ENCODE assay signal across 8 cellular contexts in genomic region chr21:36150192-36150711, GRCh38. TPM values are rescaled to one million over a fixed set of nuclear protein-coding genes. Genes with fewer than 3 reads are reported as not detected.
DNase-seq lines count a peak whose midpoint lies in the region; ATAC-seq and TF ChIP-seq lines count a peak whose summit lies in the region.

No MANE protein-coding gene starts in this region.

- H3K27me3 ChIP-seq in naive thymus-derived CD4-positive, alpha-beta T cell (ENCODE audit: control insufficient read depth in 2 of 2, insufficient read depth in 2 of 2, low read length in 2 of 2) = no peaks in the 10 kb centered on the region
- H3K27me3 ChIP-seq in HAP-1 (ENCODE audit: low read depth) = no peaks in the 10 kb centered on the region

- peak overlapping the region; percentile 40 to 91 (median 84) for H3K27ac Mint-ChIP-seq in naive thymus-derived CD4-positive, alpha-beta T cell

- H3K36me3 ChIP-seq in naive thymus-derived CD4-positive, alpha-beta T cell (ENCODE audit: control insufficient read depth in 2 of 3, insufficient read depth in 3 of 3, low read length in 3 of 3) = no peaks in the 10 kb centered on the region
- H3K36me3 ChIP-seq in HAP-1 (replicated peaks) = no peaks in the 10 kb centered on the region

- peak; percentile 82 for TF ChIP-seq POLR2A in NB4 (IDR thresholded peaks at IDR 0.05; ENCODE audit: extremely low read depth, insufficient read length)

- intact Hi-C loops in naive thymus-derived CD4-positive, alpha-beta T cell (cut with micrococcal nuclease) = loop anchor here in 1 of 2 donors (5.0 kb wide), 1 partner anchor 37 kb away; no protein-coding TSS in a partner anchor

- peaks cover 18 to 35% of the 10 kb centered on the region in 2 donors for H3K4me1 ChIP-seq in naive thymus-derived CD4-positive, alpha-beta T cell (ENCODE audit: control insufficient read depth in 2 of 2, insufficient read depth in 2 of 2, low read length in 2 of 2)
- H3K4me1 ChIP-seq in HAP-1 = no peaks in the 10 kb centered on the region

- CTCF ChIA-PET in naive thymus-derived CD4-positive, alpha-beta T cell (lab: Charles Lee) = interaction anchor here (0.6 to 3.7 kb wide), 12 partner anchors 9 to 194 kb away, joined by 3 to 26 read pairs (median 4); no protein-coding TSS in a partner anchor

- ATAC-seq in GM19043 (IDR thresholded peaks at IDR 0.05; ENCODE audit: low read depth, unreplicated experiment) = peak; percentile 75
- peak; percentile 77 for ATAC-seq in naive thymus-derived CD4-positive, alpha-beta T cell

- H3K9me3 Mint-ChIP-seq in naive thymus-derived CD4-positive, alpha-beta T cell = no peaks in the 10 kb centered on the region

- in situ Hi-C loops in HAP-1 (cut with MboI; ENCODE audit: low sequenced_read_pairs) = no loop called here

- DNase-seq in AG08395 (ENCODE audit: low spot score) = peak; percentile 63
- DNase-seq in NB4 (ENCODE audit: low read depth) = peak; percentile 94
- DNase-seq in caudate nucleus (lab: John Stamatoyannopoulos, UW) = peak in 15 of 61 donors; percentile 12 to 50 (median 20)
- no peak for DNase-seq in naive thymus-derived CD4-positive, alpha-beta T cell
- no peak for DNase-seq in activated gamma-delta T cell (lab: John Stamatoyannopoulos, UW)
- no peak for DNase-seq in HAP-1 (ENCODE audit: low spot score in 2 of 2)
- no peak for DNase-seq in NCI-H1092 treated with DMSO at 0.1 percent for 48 hours (lab: John Stamatoyannopoulos, UW)

- no peaks in the 10 kb centered on the region for H3K9me3 ChIP-seq in naive thymus-derived CD4-positive, alpha-beta T cell (ENCODE audit: control insufficient read depth in 2 of 3, low read length in 3 of 3)
- H3K9me3 ChIP-seq in HAP-1 = no peaks in the 10 kb centered on the region

- H3K27ac ChIP-seq in caudate nucleus (ENCODE audit: low read depth, low read length) = peak overlapping the region; percentile 76
- peak overlapping the region; percentile 18 for H3K27ac ChIP-seq in naive thymus-derived CD4-positive, alpha-beta T cell (ENCODE audit: low read depth, low read length)

- H3K4me3 Mint-ChIP-seq in naive thymus-derived CD4-positive, alpha-beta T cell = peak overlapping the region in 7 of 10 donors; percentile 26 to 75 (median 64)

- H3K4me1 Mint-ChIP-seq in naive thymus-derived CD4-positive, alpha-beta T cell = peaks cover 23 to 59% (median 51%) of the 10 kb centered on the region in 7 donors

- H3K27me3 Mint-ChIP-seq in naive thymus-derived CD4-positive, alpha-beta T cell = peaks cover 0 to 9% (median 0%) of the 10 kb centered on the region in 5 donors

- POLR2A ChIA-PET in naive thymus-derived CD4-positive, alpha-beta T cell (lab: Charles Lee) = interaction anchor here (0.8 to 1.8 kb wide), 4 partner anchors 9 to 71 kb away, joined by 3 to 8 read pairs (median 4); no protein-coding TSS in a partner anchor

- H3K36me3 Mint-ChIP-seq in naive thymus-derived CD4-positive, alpha-beta T cell = peaks cover 0 to 18% (median 8%) of the 10 kb centered on the region in 5 donors

- no peak for TF ChIP-seq CTCF in NB4 (IDR thresholded peaks at IDR 0.05; ENCODE audit: low read depth, low read length)

- H3K4me3 ChIP-seq in NB4 (ENCODE audit: low read depth, low read length) (peak overlapping the region; percentile 47), HAP-1 (no peak overlapping the region)
- no peak overlapping the region for H3K4me3 ChIP-seq in naive thymus-derived CD4-positive, alpha-beta T cell (ENCODE audit: low read length)

RNA-seq across cellular contexts. Expression of gene DOP1B, which starts 6.4 kb away (rescaled TPM):
- 10 to 100 TPM; 12.3 to 34.0 (median 15.1) TPM for total RNA-seq in naive thymus-derived CD4-positive, alpha-beta T cell
- 1 to 10 TPM; 3.8 to 6.8 TPM for polyA plus RNA-seq in naive thymus-derived CD4-positive, alpha-beta T cell

RNA-seq across cellular contexts. Expression of gene CBR3, which starts 15.4 kb away (rescaled TPM):
- 10 to 100 TPM in 1 of 5 experiments, 1 to 10 TPM in 4; 1.3 to 22.5 (median 5.8) TPM for total RNA-seq in naive thymus-derived CD4-positive, alpha-beta T cell
- polyA plus RNA-seq in naive thymus-derived CD4-positive, alpha-beta T cell = 1 to 10 TPM; 5.0 to 5.6 TPM

Comparison
In these comparisons a context has a peak if more than half of its experiments do, and no peak if none do; other contexts are left out.
1. DNase-seq: peak in AG08395 (single experiment) and NB4 (single experiment); none in naive thymus-derived CD4-positive, alpha-beta T cell (0 of 9), activated gamma-delta T cell (single experiment), HAP-1 (0 of 2) and NCI-H1092 treated with DMSO at 0.1 percent for 48 hours (single experiment).